ENCODE assay signal across 11 cellular contexts in the genomic region with DNA sequence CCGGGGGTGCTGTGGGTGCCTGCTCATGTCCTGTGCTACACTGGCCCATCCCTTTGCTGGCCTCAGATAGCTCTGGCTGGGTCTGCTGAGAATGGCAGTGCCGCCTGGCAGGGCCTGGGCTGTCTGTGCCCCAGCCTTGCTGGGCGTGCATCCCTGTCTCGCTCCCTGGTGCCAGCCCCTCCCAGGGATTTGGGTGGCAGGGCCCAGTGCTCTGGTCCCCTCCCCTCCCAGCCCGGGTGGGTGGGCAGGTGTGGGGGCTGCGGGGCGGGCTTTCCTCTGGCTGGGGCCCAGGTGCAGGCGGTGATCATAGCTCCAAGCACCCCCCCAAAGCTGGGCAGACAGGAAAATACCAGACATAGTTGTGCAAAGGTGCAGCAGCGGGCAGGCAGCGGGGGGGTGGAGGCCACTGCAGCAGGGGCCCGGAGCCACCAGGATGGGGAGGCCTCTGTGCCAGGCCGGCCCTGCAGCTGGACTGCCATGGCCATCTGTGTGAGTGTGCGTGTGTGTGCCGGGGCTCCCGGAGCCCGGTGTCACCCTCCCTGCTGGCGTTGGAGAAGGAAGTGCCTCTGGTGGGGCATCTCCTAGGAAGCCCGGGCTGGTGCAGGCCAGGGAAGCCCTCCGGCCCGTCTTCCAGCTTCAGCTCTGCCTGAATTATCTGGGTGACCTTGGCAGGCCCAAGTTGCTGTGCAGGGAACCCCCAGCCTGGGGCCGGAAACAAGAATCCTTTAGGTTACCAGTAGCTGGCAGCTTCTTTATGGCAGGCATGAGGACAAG. TPM values are rescaled to one million over a fixed set of nuclear protein-coding genes. Genes with fewer than 3 reads are reported as not detected.
DNase-seq lines count a peak whose midpoint lies in the region; ATAC-seq and TF ChIP-seq lines count a peak whose summit lies in the region.
"Had no signal": no experiment of that assay in that cellular context is flagged by ENCODE, and none has a peak within 500 bp of the region (broad histone marks: within the 10 kb centered on the region; RNA-seq: fewer than 3 reads in every experiment).

No MANE protein-coding gene starts in this region.

- peak overlapping the region in 3 of 4 donors; percentile 51 to 75 (median 57) for H3K27ac ChIP-seq in Peyer's patch
- no peak overlapping the region for H3K27ac ChIP-seq in foreskin keratinocyte
- H3K27ac ChIP-seq in neural progenitor cell: peak overlapping the region; percentile 20
- peak overlapping the region; percentile 80 to 96 (median 92) for H3K27ac ChIP-seq in upper lobe of left lung
- H3K27ac ChIP-seq: VCaP had no signal

- H3K4me3 ChIP-seq in Peyer's patch: no peak overlapping the region
- H3K4me3 ChIP-seq in neural progenitor cell: no peak overlapping the region
- H3K4me3 ChIP-seq in upper lobe of left lung: peak overlapping the region in 1 of 4 donors; percentile 25

- DNase-seq in Peyer's patch (peak in 1 of 3 donors; percentile 44), foreskin keratinocyte (no peak), neural progenitor cell (ENCODE audit: low spot score) (no peak), upper lobe of left lung (peak in 1 of 2 donors; percentile 86), GM10266 (ENCODE audit: extremely low spot score) (no peak), NCI-H82 (lab: John Stamatoyannopoulos, UW) (no peak)
- DNase-seq: DND-41, NCI-H1092 treated with DMSO at 0.1 percent for 48 hours had no signal

- no peak overlapping the region for H3K9ac ChIP-seq in neural progenitor cell

- H3K36me3 ChIP-seq in Peyer's patch (no peaks in the 10 kb centered on the region), neural progenitor cell (no peaks in the 10 kb centered on the region), upper lobe of left lung (no peaks in the 10 kb centered on the region)

- no peaks in the 10 kb centered on the region for H3K9me3 ChIP-seq in Peyer's patch
- no peaks in the 10 kb centered on the region for H3K9me3 ChIP-seq in neural progenitor cell (ENCODE audit: low read depth)
- H3K9me3 ChIP-seq in upper lobe of left lung: no peaks in the 10 kb centered on the region

- no peak overlapping the region for H3K4me2 ChIP-seq in neural progenitor cell

- ATAC-seq in foreskin keratinocyte: peak; percentile 24
- peak in 1 of 2 donors; percentile 69 for ATAC-seq in upper lobe of left lung (ENCODE audit: low FRiP score in 2 of 2)
- ATAC-seq in HG03521 (IDR thresholded peaks at IDR 0.05; ENCODE audit: unreplicated experiment): no peak

- H4K20me1 ChIP-seq in neural progenitor cell (ENCODE audit: low read depth): peaks cover 86% of the 10 kb centered on the region

- WGBS in upper lobe of left lung, 2 donors: 50 to 63% methylated on average over 4 to 17 of the region's 21 CpGs

- peaks cover 0 to 47% (median 17%) of the 10 kb centered on the region in 4 donors for H3K4me1 ChIP-seq in Peyer's patch
- peaks cover 21% of the 10 kb centered on the region for H3K4me1 ChIP-seq in foreskin keratinocyte
- H3K4me1 ChIP-seq in neural progenitor cell: peaks cover 19% of the 10 kb centered on the region
- peaks cover 86 to 98% (median 93%) of the 10 kb centered on the region in 4 donors for H3K4me1 ChIP-seq in upper lobe of left lung

- H3K27ac Mint-ChIP-seq in neural progenitor cell: no peak overlapping the region

- no peak overlapping the region for H3K4me3 Mint-ChIP-seq in neural progenitor cell

- no peak for TF ChIP-seq EP300 in upper lobe of left lung (IDR thresholded peaks at IDR 0.05)

- peaks cover 28% of the 10 kb centered on the region for H3K4me1 Mint-ChIP-seq in neural progenitor cell

- no peaks in the 10 kb centered on the region for H3K27me3 ChIP-seq in Peyer's patch
- H3K27me3 ChIP-seq in foreskin keratinocyte: no peaks in the 10 kb centered on the region
- H3K27me3 ChIP-seq in neural progenitor cell: no peaks in the 10 kb centered on the region
- no peaks in the 10 kb centered on the region for H3K27me3 ChIP-seq in upper lobe of left lung

- H3K79me2 ChIP-seq in neural progenitor cell (ENCODE audit: low read depth): peaks cover 23% of the 10 kb centered on the region

- no peaks in the 10 kb centered on the region for H3K36me3 Mint-ChIP-seq in neural progenitor cell

- no peak overlapping the region for H2AFZ ChIP-seq in neural progenitor cell (replicated peaks)

- no peaks in the 10 kb centered on the region for H3K27me3 Mint-ChIP-seq in neural progenitor cell (ENCODE audit: insufficient read depth, low read depth)
- H3K27me3 Mint-ChIP-seq: progenitor cell of endocrine pancreas had no signal

- H3F3A ChIP-seq in neural progenitor cell (ENCODE audit: low read depth): peaks cover 24% of the 10 kb centered on the region

- TF ChIP-seq CTCF in Peyer's patch (IDR thresholded peaks at IDR 0.05) (no peak), foreskin keratinocyte (conservative IDR thresholded peaks at IDR 0.05) (no peak), neural progenitor cell (IDR thresholded peaks at IDR 0.05) (no peak), upper lobe of left lung (IDR thresholded peaks at IDR 0.05) (no peak), GM10266 (IDR thresholded peaks at IDR 0.05; ENCODE audit: control insufficient read depth, insufficient read depth, low read depth, missing control alignments) (no peak)

- TF ChIP-seq POLR2A in Peyer's patch (IDR thresholded peaks at IDR 0.05) (no peak), upper lobe of left lung (IDR thresholded peaks at IDR 0.05) (no peak)

- no peaks in the 10 kb centered on the region for H3K9me3 Mint-ChIP-seq in neural progenitor cell

RNA-seq across cellular contexts. Expression of a gene that starts 7.4 kb away (rescaled TPM):
- 1 to 10 TPM in 3 of 4 donors, under 1 TPM in 1; 0.35 to 3.3 (median 1.7) TPM for total RNA-seq in Peyer's patch
- total RNA-seq in foreskin keratinocyte: 5.0 and 5.3 TPM in 2 replicates
- 9.5 TPM in 2 replicates for polyA plus RNA-seq in foreskin keratinocyte
- total RNA-seq in neural progenitor cell (ENCODE audit: low replicate concordance): 0.15 and 1.3 TPM in 2 replicates
- 10 to 100 TPM; 10.5 to 35.2 (median 22.6) TPM for total RNA-seq in upper lobe of left lung

RNA-seq across cellular contexts. Expression of a gene that starts 27.9 kb away (rescaled TPM):
- 10 to 100 TPM; 18.2 to 61.4 (median 49.3) TPM for total RNA-seq in Peyer's patch
- 42.8 and 49.2 TPM in 2 replicates for total RNA-seq in foreskin keratinocyte
- 73.7 and 76.5 TPM in 2 replicates for polyA plus RNA-seq in foreskin keratinocyte
- total RNA-seq in neural progenitor cell (ENCODE audit: low replicate concordance): 17.0 and 40.8 TPM in 2 replicates
- total RNA-seq in upper lobe of left lung: 10 to 100 TPM; 45.5 to 71.8 (median 62.6) TPM

RNA-seq across cellular contexts. Expression of a gene that starts 48.4 kb away (rescaled TPM):
- total RNA-seq in Peyer's patch (10 to 100 TPM in 2 of 4 donors, 1 to 10 TPM in 2; 2.1 to 18.2 (median 8.4) TPM), foreskin keratinocyte (1.8 and 2.3 TPM in 2 replicates), neural progenitor cell (ENCODE audit: low replicate concordance) (3.1 and 7.5 TPM in 2 replicates), upper lobe of left lung (10 to 100 TPM; 11.4 to 40.6 (median 30.2) TPM)
- polyA plus RNA-seq in foreskin keratinocyte: 1.5 and 2.0 TPM in 2 replicates

RNA-seq across cellular contexts. Expression of a gene that starts 50.4 kb away (rescaled TPM):
- total RNA-seq in Peyer's patch (10 to 100 TPM in 1 of 4 donors, 1 to 10 TPM in 3; 7.5 to 20.6 (median 8.9) TPM), foreskin keratinocyte (13.7 and 19.7 TPM in 2 replicates), neural progenitor cell (ENCODE audit: low replicate concordance) (19.8 and 24.8 TPM in 2 replicates), upper lobe of left lung (10 to 100 TPM in 3 of 6 donors, 1 to 10 TPM in 3; 3.7 to 24.1 (median 8.9) TPM)
- 11.9 and 15.1 TPM in 2 replicates for polyA plus RNA-seq in foreskin keratinocyte
